17 cellular contexts compared by ENCODE assay signal in genomic region chr13:49303533-49304252, GRCh38. TPM values are rescaled to one million over a fixed set of nuclear protein-coding genes. Genes with fewer than 3 reads are reported as not detected.
A peak's percentile ranks its signal among the peaks of the same experiment; 100 is the strongest.
DNase-seq lines count a peak whose midpoint lies in the region; ATAC-seq, FAIRE-seq and TF ChIP-seq lines count a peak whose summit lies in the region.
"Had no signal": no experiment of that assay in that cellular context is flagged by ENCODE, and none has a peak within 500 bp of the region (broad histone marks: within the 10 kb centered on the region; RNA-seq: fewer than 3 reads in every experiment).

No MANE protein-coding gene starts in this region.

- CTCF ChIA-PET in K562 (lab: Yijun Ruan, JAX; ENCODE audit: low intra/inter-chr PET ratio) = no interaction called here

- ATAC-seq in K562 (no peak), HG02938 (IDR thresholded peaks at IDR 0.05; ENCODE audit: unreplicated experiment) (no peak), HG03280 (IDR thresholded peaks at IDR 0.05; ENCODE audit: unreplicated experiment) (no peak)
- ATAC-seq: activated CD8-positive, alpha-beta T cell treated with anti-CD3 and anti-CD28 coated beads for 36 hours had no signal

- no peaks in the 10 kb centered on the region for H3K9me3 Mint-ChIP-seq in CD14-positive monocyte
- H3K9me3 Mint-ChIP-seq: activated CD8-positive, alpha-beta T cell treated with anti-CD3 and anti-CD28 coated beads for 36 hours had no signal

- TF ChIP-seq POLR2A in K562 (conservative IDR thresholded peaks at IDR 0.05) (no peak), sigmoid colon (IDR thresholded peaks at IDR 0.05) (no peak)

- 57% methylated on average over 9 of the region's 11 CpGs for WGBS in K562 (ENCODE audit: insufficient coverage, low coverage, missing lambda C conversion rate)
- 44 to 64% methylated on average over 11 of the region's 11 CpGs for WGBS in sigmoid colon, 2 donors

- BruUV-seq in K562 (replicated peaks; lab: Mats Ljungman, UMichigan) = no TSS peak

- peak overlapping the region in 1 of 2 experiments; percentile 35; a peak in 1 of 4 replicates for H3K9ac ChIP-seq in K562 (ENCODE audit: insufficient read depth in 1 of 2, low read depth in 2 of 2, low read length in 2 of 2)

- no peak overlapping the region for H3K4me3 ChIP-seq in K562
- no peak overlapping the region for H3K4me3 ChIP-seq in sigmoid colon
- H3K4me3 ChIP-seq: skin epidermis, uterus had no signal

- peaks cover 0 to 5% of the 10 kb centered on the region in 2 donors for H3K36me3 Mint-ChIP-seq in CD14-positive monocyte

- no peaks in the 10 kb centered on the region for H3K36me3 ChIP-seq in K562 (ENCODE audit: control insufficient read depth, insufficient read depth, low read length)
- H3K36me3 ChIP-seq in sigmoid colon = peaks cover 0 to 17% (median 2%) of the 10 kb centered on the region in 4 donors
- H3K36me3 ChIP-seq: uterus had no signal

- no peak overlapping the region for H3K27ac ChIP-seq in K562 (ENCODE audit: extremely low read depth, low read depth, low read length)
- H3K27ac ChIP-seq in sigmoid colon = peak overlapping the region; percentile 66 to 89 (median 84)

- no peak overlapping the region for H2AFZ ChIP-seq in K562 (ENCODE audit: low read depth, low read length)

- H3K9me3 ChIP-seq in K562 (replicated peaks; ENCODE audit: control insufficient read depth, insufficient read depth, low read depth, low read length) (no peaks in the 10 kb centered on the region), sigmoid colon (no peaks in the 10 kb centered on the region)
- H3K9me3 ChIP-seq: uterus had no signal

- TF ChIP-seq EP300 in K562 (IDR thresholded peaks at IDR 0.05; ENCODE audit: low read length) (no peak), sigmoid colon (IDR thresholded peaks at IDR 0.05) (no peak)

- DNase-seq in Caki2 (ENCODE audit: low read depth) = peak; percentile 53
- DNase-seq in K562 (ENCODE audit: extremely low read depth in 1 of 4, low spot score in 3 of 4) = no peak
- peak; percentile 65 for DNase-seq in kidney tubule cell (ENCODE audit: low spot score)
- DNase-seq in sigmoid colon = peak; percentile 70
- no peak for DNase-seq in stimulated activated naive CD4-positive, alpha-beta T cell (lab: John Stamatoyannopoulos, UW)
- DNase-seq in CD14-positive monocyte (ENCODE audit: low spot score) = no peak
- DNase-seq: activated CD8-positive, alpha-beta T cell treated with anti-CD3 and anti-CD28 coated beads for 36 hours; activated naive CD4-positive, alpha-beta T cell; central memory CD4-positive, alpha-beta T cell; NCI-H1092; NCI-H345; T-helper 9 cell; uterus had no signal

- POLR2A ChIA-PET in K562 (lab: Yijun Ruan, JAX) = no interaction called here

- H3K9me1 ChIP-seq in K562 (ENCODE audit: control insufficient read depth, insufficient read depth, low read length) = no peaks in the 10 kb centered on the region

- intact Hi-C loops in K562 (cut with micrococcal nuclease) (loop anchor here (5.0 kb wide), 1 partner anchor 119 kb away; no protein-coding TSS in a partner anchor), sigmoid colon (cut with DNase I) (loop anchor here (5.0 kb wide), 1 partner anchor 304 kb away; no protein-coding TSS in a partner anchor), CD14-positive monocyte (cut with micrococcal nuclease) (loop anchor here (5.0 to 10.0 kb wide), 2 partner anchors 131 to 304 kb away; no protein-coding TSS in a partner anchor)

- H3K27me3 ChIP-seq in K562 (ENCODE audit: control insufficient read depth in 2 of 2, insufficient read depth in 2 of 2, low read length in 2 of 2) = no peaks in the 10 kb centered on the region
- H3K27me3 ChIP-seq in sigmoid colon = no peaks in the 10 kb centered on the region
- H3K27me3 ChIP-seq: uterus had no signal

- TF ChIP-seq RAD21 in K562 (CRISPR knock-in tag; conservative IDR thresholded peaks at IDR 0.05 in 1 of 2, IDR thresholded peaks at IDR 0.05 in 1 of 2) = no peak

- H3K79me2 ChIP-seq in K562 (ENCODE audit: control insufficient read depth, insufficient read depth, low read length) = no peaks in the 10 kb centered on the region

- no peaks in the 10 kb centered on the region for H4K20me1 ChIP-seq in K562 (replicated peaks; ENCODE audit: control insufficient read depth, insufficient read depth, low read length)

- no peak for FAIRE-seq in K562 (lab: Jason Lieb, UNC)
- FAIRE-seq: RCC 7860 had no signal

- no peak for TF ChIP-seq CTCF in K562 (IDR thresholded peaks at IDR 0.05 in 2 of 3, conservative IDR thresholded peaks at IDR 0.05 in 1 of 3; ENCODE audit: insufficient read depth in 2 of 3, low read depth in 1 of 3, low read length in 3 of 3)
- TF ChIP-seq CTCF in sigmoid colon (IDR thresholded peaks at IDR 0.05) = no peak
- no peak for TF ChIP-seq CTCF in CD14-positive monocyte (IDR thresholded peaks at IDR 0.05)

- H3K4me2 ChIP-seq in K562 (ENCODE audit: insufficient read depth, low read length) = no peak overlapping the region

- in situ Hi-C loops in Caki2 (cut with HindIII; ENCODE audit: low pct_unique_long_range_greater_than_20kb, low sequenced_read_pairs) (no loop called here), K562 (cut with MboI) (loop anchor here (10.0 kb wide), 1 partner anchor 131 kb away; no protein-coding TSS in a partner anchor)

- peaks cover 0 to 7% (median 2%) of the 10 kb centered on the region in 3 donors for H3K27me3 Mint-ChIP-seq in CD14-positive monocyte (ENCODE audit: low read depth in 3 of 3)
- H3K27me3 Mint-ChIP-seq: activated CD8-positive, alpha-beta T cell treated with anti-CD3 and anti-CD28 coated beads for 36 hours had no signal

- no peak overlapping the region for H3K4me3 Mint-ChIP-seq in CD14-positive monocyte
- H3K4me3 Mint-ChIP-seq: activated CD8-positive, alpha-beta T cell treated with anti-CD3 and anti-CD28 coated beads for 36 hours had no signal

- peaks cover 9% of the 10 kb centered on the region for H3K4me1 Mint-ChIP-seq in CD14-positive monocyte

- peak overlapping the region in 2 of 7 donors; percentile 3 to 67 for H3K27ac Mint-ChIP-seq in CD14-positive monocyte
- H3K27ac Mint-ChIP-seq: activated CD8-positive, alpha-beta T cell treated with anti-CD3 and anti-CD28 coated beads for 36 hours had no signal

- H3K4me1 ChIP-seq in K562 (replicated peaks in 1 of 2; ENCODE audit: control insufficient read depth in 2 of 2, insufficient read depth in 2 of 2, low read length in 2 of 2) (peaks cover 2 to 6% of the 10 kb centered on the region in 2 experiments; a peak in 3 of 5 replicates), sigmoid colon (peaks cover 0 to 69% (median 64%) of the 10 kb centered on the region in 4 donors)
- H3K4me1 ChIP-seq: uterus had no signal

TF ChIP-seq in K562, 482 proteins besides CTCF, POLR2A, EP300 and RAD21:
- no peak for TF ChIP-seq TAF15 (IDR thresholded peaks at IDR 0.05; ENCODE audit: low read depth, low read length)
- TF ChIP-seq, protein P1, sequence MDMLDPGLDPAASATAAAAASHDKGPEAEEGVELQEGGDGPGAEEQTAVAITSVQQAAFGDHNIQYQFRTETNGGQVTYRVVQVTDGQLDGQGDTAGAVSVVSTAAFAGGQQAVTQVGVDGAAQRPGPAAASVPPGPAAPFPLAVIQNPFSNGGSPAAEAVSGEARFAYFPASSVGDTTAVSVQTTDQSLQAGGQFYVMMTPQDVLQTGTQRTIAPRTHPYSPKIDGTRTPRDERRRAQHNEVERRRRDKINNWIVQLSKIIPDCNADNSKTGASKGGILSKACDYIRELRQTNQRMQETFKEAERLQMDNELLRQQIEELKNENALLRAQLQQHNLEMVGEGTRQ (CRISPR knock-in tag; IDR thresholded peaks at IDR 0.05) = 0 out of 2 replicates have a peak, but pooled peaks have one; percentile 4

RNA-seq across cellular contexts. Expression of gene CDADC1, which starts 56.0 kb away (rescaled TPM):
- 1.0 and 2.5 TPM in 2 replicates for total RNA-seq in Caki2 (2014; rRNA removed; shearing (Covaris generic); ENCODE audit: low replicate concordance)
- total RNA-seq in K562 (2011; cell fraction: chromatin; rRNA removed; ENCODE audit: low replicate concordance) = 5.6 and 7.1 TPM in 2 replicates
- total RNA-seq in K562 (2011; cell fraction: nucleolus; rRNA removed) = 4.2 and 5.0 TPM in 2 replicates
- total RNA-seq in K562 (2011; cell fraction: nucleoplasm; rRNA removed) = 6.1 and 6.9 TPM in 2 replicates
- 4.1 and 4.6 TPM in 2 replicates for total RNA-seq in K562 (2014; rRNA removed)
- 6.6 and 6.8 TPM in 2 replicates for total RNA-seq in K562 (2014; rRNA removed; fragmentation: Illumina TruSeq; extraction: Trizol)
- 4.1 and 6.3 TPM in 2 replicates for total RNA-seq in K562 (2015; rRNA removed; fragmentation: Illumina TruSeq; extraction: Trizol)
- total RNA-seq in K562 (2021) = 7.0 and 8.0 TPM in 2 replicates
- polyA plus RNA-seq in K562 (2011; rRNA removed) = 4.1 and 4.3 TPM in 2 replicates
- polyA plus RNA-seq in K562 (2011; cell fraction: cytosol; rRNA removed) = 1.0 and 1.4 TPM in 2 replicates
- polyA plus RNA-seq in K562 (2011; cell fraction: nucleus; rRNA removed) = 3.4 and 3.8 TPM in 2 replicates
- 5.9 and 8.6 TPM in 2 replicates for polyA plus RNA-seq in K562 (2012)
- 5.9 and 7.3 TPM in 2 replicates for polyA plus RNA-seq in K562 (2014; fragmentation: Illumina TruSeq; extraction: Trizol)
- polyA plus RNA-seq in K562 (2014; fragmentation: Nextera tagmentation; extraction: Ambion mirVana) = 10 to 100 TPM; 11.4 to 11.8 TPM
- 6.3 and 8.8 TPM in 2 replicates for polyA plus RNA-seq in K562 (2014; rRNA removed)
- polyA minus RNA-seq in K562 (2011; rRNA and poly(A)+ RNA removed) = 2.2 and 3.1 TPM in 2 replicates
- 0.76 and 1.5 TPM in 2 replicates for polyA minus RNA-seq in K562 (2011; cell fraction: cytosol; rRNA and poly(A)+ RNA removed)
- polyA minus RNA-seq in K562 (2011; cell fraction: nucleus; rRNA and poly(A)+ RNA removed) = 5.3 and 5.7 TPM in 2 replicates
- total RNA-seq in sigmoid colon = 10 to 100 TPM in 1 of 4 donors, 1 to 10 TPM in 3; 6.5 to 12.2 (median 8.1) TPM
- polyA plus RNA-seq in sigmoid colon = 1 to 10 TPM; 2.4 to 4.5 (median 3.5) TPM
- 1 to 10 TPM; 5.2 to 6.4 TPM for polyA plus RNA-seq in CD14-positive monocyte

Comparison
In these comparisons a context has a peak if more than half of its experiments do, and no peak if none do; other contexts are left out.
1. DNase-seq: peak in Caki2 (single experiment), kidney tubule cell (single experiment) and sigmoid colon (single experiment); none in K562 (0 of 4), stimulated activated naive CD4-positive, alpha-beta T cell (0 of 6) and CD14-positive monocyte (single experiment).